Comparison of ENCODE assay signal across 14 cellular contexts in the genomic region with DNA sequence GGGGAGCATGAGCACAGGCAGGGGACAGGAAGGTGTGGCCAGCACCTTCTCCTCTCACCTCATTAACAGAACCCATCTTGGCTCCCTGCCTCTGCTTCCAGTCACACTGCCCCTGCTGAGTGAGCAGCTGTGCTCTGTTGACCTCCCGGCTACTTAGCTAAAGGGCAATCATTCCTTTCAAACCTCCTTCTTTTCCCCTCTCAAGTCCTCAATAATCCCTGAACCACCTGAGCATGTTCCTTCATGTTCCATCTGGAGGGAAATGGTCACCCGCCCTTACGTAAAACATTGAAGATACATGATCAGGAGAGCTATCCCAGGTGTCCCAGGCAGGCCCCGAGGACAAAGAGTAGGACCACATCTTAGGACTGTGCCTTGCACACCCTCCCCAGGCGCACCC. TPM values are rescaled to one million over a fixed set of nuclear protein-coding genes. Genes with fewer than 3 reads are reported as not detected.
DNase-seq lines count a peak whose midpoint lies in the region; ATAC-seq and TF ChIP-seq lines count a peak whose summit lies in the region.
"Had no signal": no experiment of that assay in that cellular context is flagged by ENCODE, and none has a peak within 500 bp of the region (broad histone marks: within the 10 kb centered on the region; RNA-seq: fewer than 3 reads in every experiment).

No MANE protein-coding gene starts in this region.

- CTCF ChIA-PET in Panc1 (lab: Charles Lee) = no interaction called here

- no peak overlapping the region for H3K27ac Mint-ChIP-seq in osteocyte (ENCODE audit: unreplicated experiment)

- no TSS peak for BruUV-seq in Panc1 (replicated peaks; lab: Mats Ljungman, UMichigan)

- no peaks in the 10 kb centered on the region for H3K9me3 ChIP-seq in Panc1 (ENCODE audit: control insufficient read depth, insufficient read depth, low read depth, low read length)
- H3K9me3 ChIP-seq in thymus (ENCODE audit: control insufficient read depth) = no peaks in the 10 kb centered on the region
- no peaks in the 10 kb centered on the region for H3K9me3 ChIP-seq in testis
- H3K9me3 ChIP-seq: BLaER1 treated with 17β-estradiol and CSF1 and Interleukin-3, amounts not matched to agents 10 nM and 100 nM had no signal

- H3K36me3 ChIP-seq in Panc1 (ENCODE audit: control insufficient read depth, insufficient read depth, low read length) (peaks cover 7% of the 10 kb centered on the region), thymus (ENCODE audit: control insufficient read depth, insufficient read depth) (peaks cover 48% of the 10 kb centered on the region), testis (ENCODE audit: low read depth, missing control alignments) (no peaks in the 10 kb centered on the region)

- DNase-seq in Right ventricle myocardium superior (no peak), cardiac septum (ENCODE audit: low spot score) (no peak), Panc1 (ENCODE audit: low read depth, low spot score) (no peak), foreskin keratinocyte (peak; percentile 68 to 84), osteocyte (ENCODE audit: extremely low spot score, unreplicated experiment) (no peak), testis (no peak)
- DNase-seq: dorsolateral prefrontal cortex; left colon; occipital lobe; stimulated activated CD4-positive, alpha-beta T cell treated with anti-CD3 and anti-CD28 coated beads, Interleukin-4, amount 100 ng/mL, for 1 hour; T-helper 1 cell had no signal

- no peak for TF ChIP-seq POLR2A in testis (IDR thresholded peaks at IDR 0.05)

- no peaks in the 10 kb centered on the region for H3K9me3 Mint-ChIP-seq in osteocyte (ENCODE audit: unreplicated experiment)

- H3K4me3 Mint-ChIP-seq in osteocyte (ENCODE audit: unreplicated experiment) = no peak overlapping the region

- peaks cover 5% of the 10 kb centered on the region for H3K4me1 Mint-ChIP-seq in osteocyte (ENCODE audit: unreplicated experiment)

- peaks cover 11% of the 10 kb centered on the region for H3K4me1 ChIP-seq in Panc1 (ENCODE audit: control insufficient read depth, insufficient read depth, low read length)
- H3K4me1 ChIP-seq in foreskin keratinocyte = peaks cover 25% of the 10 kb centered on the region
- no peaks in the 10 kb centered on the region for H3K4me1 ChIP-seq in thymus (ENCODE audit: control insufficient read depth, insufficient read depth, low read length)
- no peaks in the 10 kb centered on the region for H3K4me1 ChIP-seq in testis
- H3K4me1 ChIP-seq: BLaER1 treated with 17β-estradiol and CSF1 and Interleukin-3, amounts not matched to agents 10 nM and 100 nM had no signal

- intact Hi-C loops in Right ventricle myocardium superior (cut with DNase I) = no loop called here
- intact Hi-C loops in cardiac septum (cut with DNase I) = no loop called here
- intact Hi-C loops in Panc1 (cut with micrococcal nuclease; ENCODE audit: unreplicated experiment) = no loop called here
- intact Hi-C loops in testis (cut with DNase I; ENCODE audit: low total_unique reads) = no loop called here

- POLR2A ChIA-PET in Panc1 (lab: Charles Lee) = no interaction called here

- no peak for TF ChIP-seq CTCF in Panc1 (IDR thresholded peaks at IDR 0.05)
- TF ChIP-seq CTCF in foreskin keratinocyte (conservative IDR thresholded peaks at IDR 0.05) = no peak
- TF ChIP-seq CTCF in osteocyte (IDR thresholded peaks at IDR 0.05) = no peak
- TF ChIP-seq CTCF in testis (IDR thresholded peaks at IDR 0.05) = no peak

- no peaks in the 10 kb centered on the region for H3K27me3 Mint-ChIP-seq in osteocyte (ENCODE audit: unreplicated experiment)

- ATAC-seq in Right ventricle myocardium superior (ENCODE audit: poor library complexity) (peak; percentile 37), Panc1 (no peak), foreskin keratinocyte (peak; percentile 44), HG03039 (IDR thresholded peaks at IDR 0.05; ENCODE audit: unreplicated experiment) (no peak)

- in situ Hi-C loops in Panc1 (cut with HindIII; ENCODE audit: low pct_unique_long_range_greater_than_20kb, low sequenced_read_pairs) = no loop called here

- H3K27me3 ChIP-seq in Panc1 (ENCODE audit: control insufficient read depth, insufficient read depth, low read length) (no peaks in the 10 kb centered on the region), foreskin keratinocyte (no peaks in the 10 kb centered on the region), thymus (ENCODE audit: control insufficient read depth, insufficient read depth) (no peaks in the 10 kb centered on the region), testis (no peaks in the 10 kb centered on the region)
- H3K27me3 ChIP-seq: BLaER1 treated with 17β-estradiol and CSF1 and Interleukin-3, amounts not matched to agents 10 nM and 100 nM; dorsolateral prefrontal cortex had no signal

- H3K4me3 ChIP-seq in Panc1 (ENCODE audit: low read depth in 2 of 2, low read length in 2 of 2) (no peak overlapping the region), thymus (ENCODE audit: low read length) (no peak overlapping the region), testis (no peak overlapping the region)
- H3K4me3 ChIP-seq: BLaER1 treated with 17β-estradiol and CSF1 and Interleukin-3, amounts not matched to agents 10 nM and 100 nM; dorsolateral prefrontal cortex had no signal

- peak overlapping the region; percentile 1; the same call in 1 of the 2 replicates for H3K27ac ChIP-seq in Panc1 (ENCODE audit: low read length)
- H3K27ac ChIP-seq in foreskin keratinocyte = peak overlapping the region; percentile 78
- peak overlapping the region; percentile 33 for H3K27ac ChIP-seq in thymus (ENCODE audit: low read depth)
- H3K27ac ChIP-seq in testis = no peak overlapping the region
- H3K27ac ChIP-seq: BLaER1 treated with 17β-estradiol and CSF1 and Interleukin-3, amounts not matched to agents 10 nM and 100 nM; dorsolateral prefrontal cortex had no signal

- peaks cover 20% of the 10 kb centered on the region for H3K36me3 Mint-ChIP-seq in osteocyte (ENCODE audit: unreplicated experiment)

- WGBS in thymus = 98% methylated on average over 5 of the region's 5 CpGs
- 87 to 96% methylated on average over 5 of the region's 5 CpGs for WGBS in testis, 2 donors

RNA-seq across cellular contexts. Expression of a gene that starts 21.7 kb away (rescaled TPM):
- total RNA-seq in Right ventricle myocardium superior (57.0 TPM), cardiac septum (54.9 TPM), Panc1 (2021; ENCODE audit: unreplicated experiment) (67.6 TPM), foreskin keratinocyte (64.2 and 65.2 TPM in 2 replicates), osteocyte (30.6 and 33.1 TPM in 2 replicates), testis (10 to 100 TPM; 35.8 to 42.0 TPM)
- polyA plus RNA-seq in Panc1 (2012; ENCODE audit: insufficient read length) = 48.0 TPM
- polyA plus RNA-seq in foreskin keratinocyte (46.2 and 52.4 TPM in 2 replicates), thymus (27.6 TPM), testis (ENCODE audit: insufficient read depth, low read depth, low replicate concordance) (33.9 TPM)

RNA-seq across cellular contexts. Expression of a gene that starts 44.6 kb away (rescaled TPM):
- total RNA-seq in Right ventricle myocardium superior (0.46 TPM), cardiac septum (2.6 TPM), Panc1 (2021; ENCODE audit: unreplicated experiment) (1.4 TPM), foreskin keratinocyte (0.35 and 0.44 TPM in 2 replicates), osteocyte (0.76 and 1.0 TPM in 2 replicates), testis (1 to 10 TPM; 3.0 to 3.7 TPM)
- polyA plus RNA-seq in Panc1 (2012; ENCODE audit: insufficient read length) = 0.93 TPM
- polyA plus RNA-seq in foreskin keratinocyte (0.12 and 0.33 TPM in 2 replicates), thymus (1.9 TPM), testis (ENCODE audit: insufficient read depth, low read depth, low replicate concordance) (2.8 TPM)
- total RNA-seq: occipital lobe had no signal

Comparison
In these comparisons a context has a peak if more than half of its experiments do, and no peak if none do; other contexts are left out.
1. ATAC-seq: peak in Right ventricle myocardium superior (single experiment) and foreskin keratinocyte (single experiment); none in Panc1 (single experiment) and HG03039 (single experiment).
2. DNase-seq: peak in foreskin keratinocyte (2 of 2); none in Right ventricle myocardium superior (single experiment), cardiac septum (single experiment), Panc1 (single experiment), osteocyte (single experiment) and testis (single experiment).
3. H3K27ac ChIP-seq: peak in Panc1 (single experiment), foreskin keratinocyte (single experiment) and thymus (single experiment); none in testis (0 of 2).